ENCODE assay signal across 8 cellular contexts in the genomic region with DNA sequence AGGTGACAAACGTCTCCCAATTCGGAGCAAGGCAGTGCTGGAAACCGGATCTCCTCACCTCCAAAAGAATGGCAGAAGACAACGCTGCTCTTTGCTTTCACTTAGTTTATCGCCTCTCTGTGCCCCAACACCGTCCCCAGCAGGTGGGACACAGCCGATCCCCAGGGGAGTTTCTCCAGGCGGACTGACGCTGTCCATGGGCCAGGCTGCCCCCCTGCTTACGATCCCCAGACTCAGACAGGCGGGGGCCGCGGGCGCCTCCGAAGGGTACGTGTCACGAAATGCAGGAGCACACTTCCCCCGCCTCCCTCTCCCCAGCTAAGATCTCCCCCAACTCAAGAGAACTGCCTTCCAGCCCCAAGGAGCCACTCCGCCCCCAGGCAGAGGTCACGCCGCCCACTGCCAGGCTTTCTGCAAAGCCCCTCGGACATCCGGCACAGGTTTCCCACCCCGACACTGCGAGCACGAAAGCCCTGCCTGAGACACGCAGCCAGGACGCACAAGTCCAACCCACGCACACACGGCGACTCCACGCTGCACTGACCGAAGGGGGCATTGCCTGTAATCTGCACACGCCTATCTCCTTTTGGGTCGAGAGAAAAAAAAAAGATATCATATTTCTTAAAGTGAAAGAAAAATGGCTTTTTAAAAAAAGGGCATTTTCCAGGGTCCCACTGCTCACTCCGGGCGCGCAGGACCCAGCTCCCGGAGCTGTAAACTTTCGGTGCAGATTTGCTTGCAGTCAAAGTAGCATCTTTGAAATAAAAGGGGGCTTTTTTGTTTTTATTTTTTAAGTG. TPM values are rescaled to one million over a fixed set of nuclear protein-coding genes. Genes with fewer than 3 reads are reported as not detected.
DNase-seq lines count a peak whose midpoint lies in the region; ATAC-seq and TF ChIP-seq lines count a peak whose summit lies in the region.

No MANE protein-coding gene starts in this region.

- no peaks in the 10 kb centered on the region; the same call in 1 of the 2 replicates for H3K27me3 ChIP-seq in HUES6 (ENCODE audit: control insufficient read depth, insufficient read depth, low read length)
- H3K27me3 ChIP-seq in naive thymus-derived CD4-positive, alpha-beta T cell (ENCODE audit: control insufficient read depth in 2 of 2, insufficient read depth in 2 of 2, low read length in 2 of 2): peaks cover 0 to 6% of the 10 kb centered on the region in 2 donors

- intact Hi-C loops in activated CD4-positive, alpha-beta memory T cell treated with anti-CD3 and anti-CD28 coated beads for 36 hours (cut with micrococcal nuclease): no loop called here
- intact Hi-C loops in naive thymus-derived CD4-positive, alpha-beta T cell (cut with micrococcal nuclease): no loop called here

- H3K9me3 Mint-ChIP-seq in activated CD4-positive, alpha-beta memory T cell treated with anti-CD3 and anti-CD28 coated beads for 36 hours: no peaks in the 10 kb centered on the region
- no peaks in the 10 kb centered on the region for H3K9me3 Mint-ChIP-seq in activated CD4-positive, alpha-beta memory T cell treated with anti-CD3 and anti-CD28 coated beads, Interleukin-2, amount 10 ng/mL, durations not matched to agents 7 days and 5 days
- peaks cover 0 to 4% (median 0%) of the 10 kb centered on the region in 11 donors for H3K9me3 Mint-ChIP-seq in naive thymus-derived CD4-positive, alpha-beta T cell

- ATAC-seq in naive thymus-derived CD4-positive, alpha-beta T cell: peak; percentile 18
- no peak for ATAC-seq in GM19351 (IDR thresholded peaks at IDR 0.05; ENCODE audit: unreplicated experiment)

- H3K36me3 Mint-ChIP-seq in activated CD4-positive, alpha-beta memory T cell treated with anti-CD3 and anti-CD28 coated beads for 36 hours: no peaks in the 10 kb centered on the region
- H3K36me3 Mint-ChIP-seq in activated CD4-positive, alpha-beta memory T cell treated with anti-CD3 and anti-CD28 coated beads, Interleukin-2, amount 10 ng/mL, durations not matched to agents 7 days and 5 days (ENCODE audit: low read depth): peaks cover 3% of the 10 kb centered on the region
- no peaks in the 10 kb centered on the region for H3K36me3 Mint-ChIP-seq in naive thymus-derived CD4-positive, alpha-beta T cell

- no peak overlapping the region for H3K27ac Mint-ChIP-seq in activated CD4-positive, alpha-beta memory T cell treated with anti-CD3 and anti-CD28 coated beads for 36 hours
- no peak overlapping the region for H3K27ac Mint-ChIP-seq in activated CD4-positive, alpha-beta memory T cell treated with anti-CD3 and anti-CD28 coated beads, Interleukin-2, amount 10 ng/mL, durations not matched to agents 7 days and 5 days
- no peak overlapping the region for H3K27ac Mint-ChIP-seq in naive thymus-derived CD4-positive, alpha-beta T cell

- no peaks in the 10 kb centered on the region for H3K9me3 ChIP-seq in HUES6 (ENCODE audit: control insufficient read depth, insufficient read depth, low read depth, low read length)
- no peaks in the 10 kb centered on the region for H3K9me3 ChIP-seq in naive thymus-derived CD4-positive, alpha-beta T cell (ENCODE audit: control insufficient read depth in 2 of 3, low read length in 3 of 3)

- TF ChIP-seq CTCF in VCaP (conservative IDR thresholded peaks at IDR 0.05): peak; percentile 52

- no peak overlapping the region for H3K4me3 Mint-ChIP-seq in activated CD4-positive, alpha-beta memory T cell treated with anti-CD3 and anti-CD28 coated beads for 36 hours
- H3K4me3 Mint-ChIP-seq in activated CD4-positive, alpha-beta memory T cell treated with anti-CD3 and anti-CD28 coated beads, Interleukin-2, amount 10 ng/mL, durations not matched to agents 7 days and 5 days: no peak overlapping the region
- H3K4me3 Mint-ChIP-seq in naive thymus-derived CD4-positive, alpha-beta T cell: no peak overlapping the region

- H3K4me3 ChIP-seq in HUES6 (ENCODE audit: low read depth, low read length): peak overlapping the region; percentile 79
- peak overlapping the region; percentile 37 for H3K4me3 ChIP-seq in naive thymus-derived CD4-positive, alpha-beta T cell (ENCODE audit: low read length)

- peaks cover 22% of the 10 kb centered on the region for H3K4me1 ChIP-seq in HUES6 (ENCODE audit: control insufficient read depth, insufficient read depth, low read length)
- peaks cover 5 to 11% of the 10 kb centered on the region in 2 donors for H3K4me1 ChIP-seq in naive thymus-derived CD4-positive, alpha-beta T cell (ENCODE audit: control insufficient read depth in 2 of 2, insufficient read depth in 2 of 2, low read length in 2 of 2)

- H3K4me1 Mint-ChIP-seq in activated CD4-positive, alpha-beta memory T cell treated with anti-CD3 and anti-CD28 coated beads for 36 hours (ENCODE audit: low read depth): peaks cover 12% of the 10 kb centered on the region
- H3K4me1 Mint-ChIP-seq in activated CD4-positive, alpha-beta memory T cell treated with anti-CD3 and anti-CD28 coated beads, Interleukin-2, amount 10 ng/mL, durations not matched to agents 7 days and 5 days: peaks cover 14% of the 10 kb centered on the region
- H3K4me1 Mint-ChIP-seq in naive thymus-derived CD4-positive, alpha-beta T cell: peaks cover 13 to 28% (median 20%) of the 10 kb centered on the region in 7 donors

- POLR2A ChIA-PET in activated CD4-positive, alpha-beta memory T cell treated with anti-CD3 and anti-CD28 coated beads for 36 hours (lab: Charles Lee): no interaction called here
- POLR2A ChIA-PET in activated CD4-positive, alpha-beta memory T cell treated with anti-CD3 and anti-CD28 coated beads, Interleukin-2, amount 10 ng/mL, durations not matched to agents 7 days and 5 days (lab: Charles Lee): no interaction called here
- POLR2A ChIA-PET in naive thymus-derived CD4-positive, alpha-beta T cell (lab: Charles Lee): no interaction called here

- CTCF ChIA-PET in activated CD4-positive, alpha-beta memory T cell treated with anti-CD3 and anti-CD28 coated beads for 36 hours (lab: Charles Lee): no interaction called here
- CTCF ChIA-PET in activated CD4-positive, alpha-beta memory T cell treated with anti-CD3 and anti-CD28 coated beads, Interleukin-2, amount 10 ng/mL, durations not matched to agents 7 days and 5 days (lab: Charles Lee): no interaction called here
- CTCF ChIA-PET in naive thymus-derived CD4-positive, alpha-beta T cell (lab: Charles Lee): no interaction called here

- H3K9ac ChIP-seq in HUES6 (ENCODE audit: low read length): peak overlapping the region; percentile 98

- DNase-seq in activated CD4-positive, alpha-beta memory T cell treated with anti-CD3 and anti-CD28 coated beads for 36 hours: peak; percentile 13
- no peak for DNase-seq in activated CD4-positive, alpha-beta memory T cell treated with anti-CD3 and anti-CD28 coated beads, Interleukin-2, amount 10 ng/mL, durations not matched to agents 7 days and 5 days
- DNase-seq in fibroblast of the conjunctiva (ENCODE audit: low read depth): peak; percentile 69
- peak in 2 of 9 donors; percentile 11 to 24 for DNase-seq in naive thymus-derived CD4-positive, alpha-beta T cell
- no peak for DNase-seq in NAMALWA (ENCODE audit: low spot score)

- peaks cover 58% of the 10 kb centered on the region for H3K36me3 ChIP-seq in HUES6 (ENCODE audit: control insufficient read depth, insufficient read depth, low read length)
- H3K36me3 ChIP-seq in naive thymus-derived CD4-positive, alpha-beta T cell (ENCODE audit: control insufficient read depth in 2 of 3, insufficient read depth in 3 of 3, low read length in 3 of 3): no peaks in the 10 kb centered on the region

- H3K27ac ChIP-seq in HUES6 (ENCODE audit: low read depth, low read length) (peak overlapping the region; percentile 99; the same call in 1 of the 2 replicates), VCaP (peak overlapping the region; percentile 88)
- H3K27ac ChIP-seq in naive thymus-derived CD4-positive, alpha-beta T cell (ENCODE audit: low read depth, low read length): no peak overlapping the region

- peaks cover 25% of the 10 kb centered on the region for H3K27me3 Mint-ChIP-seq in activated CD4-positive, alpha-beta memory T cell treated with anti-CD3 and anti-CD28 coated beads for 36 hours
- peaks cover 28% of the 10 kb centered on the region for H3K27me3 Mint-ChIP-seq in activated CD4-positive, alpha-beta memory T cell treated with anti-CD3 and anti-CD28 coated beads, Interleukin-2, amount 10 ng/mL, durations not matched to agents 7 days and 5 days
- peaks cover 5 to 40% (median 15%) of the 10 kb centered on the region in 5 donors for H3K27me3 Mint-ChIP-seq in naive thymus-derived CD4-positive, alpha-beta T cell

RNA-seq across cellular contexts. Expression of a gene that starts 1.9 kb away (rescaled TPM):
- total RNA-seq in activated CD4-positive, alpha-beta memory T cell treated with anti-CD3 and anti-CD28 coated beads for 36 hours: under 1 TPM; 0.29 to 0.31 TPM
- not detected for total RNA-seq in activated CD4-positive, alpha-beta memory T cell treated with anti-CD3 and anti-CD28 coated beads, Interleukin-2, amount 10 ng/mL, durations not matched to agents 7 days and 5 days
- total RNA-seq in naive thymus-derived CD4-positive, alpha-beta T cell: 1 to 10 TPM in 1 of 5 experiments, under 1 TPM in 2, not detected in 2; 0.13 to 1.2 (median 0.16) TPM
- not detected for polyA plus RNA-seq in naive thymus-derived CD4-positive, alpha-beta T cell

Comparison
In these comparisons a context has a peak if more than half of its experiments do, and no peak if none do; other contexts are left out.
1. DNase-seq: peak in activated CD4-positive, alpha-beta memory T cell treated with anti-CD3 and anti-CD28 coated beads for 36 hours (single experiment) and fibroblast of the conjunctiva (single experiment); none in activated CD4-positive, alpha-beta memory T cell treated with anti-CD3 and anti-CD28 coated beads, Interleukin-2, amount 10 ng/mL, durations not matched to agents 7 days and 5 days (single experiment) and NAMALWA (single experiment).